Comparison of ENCODE assay signal across 31 cellular contexts in the genomic region with DNA sequence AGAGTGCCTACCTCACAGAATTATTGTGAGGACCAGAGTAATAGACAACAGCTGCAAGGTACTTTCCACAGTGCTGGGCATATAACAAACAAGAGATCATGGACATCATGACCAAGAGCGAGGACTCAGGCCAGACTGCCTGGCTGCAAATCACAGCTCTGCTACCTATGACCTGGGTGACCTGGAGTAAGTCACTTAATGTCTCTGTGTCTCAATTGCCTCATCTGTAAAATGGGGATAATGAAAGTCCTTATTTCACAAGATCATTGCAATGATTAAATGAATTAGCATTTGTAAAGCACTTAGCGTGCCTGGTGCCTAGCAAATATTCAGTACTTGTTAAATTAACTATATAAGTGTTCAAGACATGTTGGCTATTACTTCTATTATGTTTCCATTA.
"Had no signal": no experiment of that assay in that cellular context is flagged by ENCODE, and none has a peak within 500 bp of the region (broad histone marks: within the 10 kb centered on the region; RNA-seq: fewer than 3 reads in every experiment).

No MANE protein-coding gene starts in this region.

- H3K27ac Mint-ChIP-seq: natural killer cell; nephron; neural progenitor cell; progenitor cell of endocrine pancreas; stimulated activated memory B cell treated with anti-CD40 and anti-IgM and Interleukin-4, amounts not matched to agents 10 μg/mL and 1 μg/mL and 100 μg/mL, for 72 hours; stimulated activated naive CD8-positive, alpha-beta T cell treated with anti-CD3 and anti-CD28 coated beads, Interleukin-15, amount 100 ng/mL, for 72 hours; type B pancreatic cell had no signal

- H3K9me3 ChIP-seq: ovary, psoas muscle, suprapubic skin, testis, tibial artery, transverse colon, upper lobe of right lung, uterus had no signal

- H3K27ac ChIP-seq: neural progenitor cell, ovary, parathyroid adenoma, psoas muscle, skin epidermis, spleen, suprapubic skin, testis, tibial artery, transverse colon, upper lobe of right lung, uterus had no signal

- H3K4me3 Mint-ChIP-seq: natural killer cell; nephron; neural progenitor cell; stimulated activated memory B cell treated with anti-CD40 and anti-IgM and Interleukin-4, amounts not matched to agents 10 μg/mL and 1 μg/mL and 100 μg/mL, for 72 hours; stimulated activated naive CD8-positive, alpha-beta T cell treated with anti-CD3 and anti-CD28 coated beads, Interleukin-15, amount 100 ng/mL, for 72 hours; type B pancreatic cell had no signal

- H3K9ac ChIP-seq: neural progenitor cell, parathyroid adenoma had no signal

- H3K4me1 ChIP-seq: neural progenitor cell, upper lobe of right lung, uterus had no signal

- H3K4me1 Mint-ChIP-seq: stimulated activated naive CD8-positive, alpha-beta T cell treated with anti-CD3 and anti-CD28 coated beads, Interleukin-15, amount 100 ng/mL, for 72 hours had no signal

- H3K9me3 Mint-ChIP-seq: nephron, type B pancreatic cell had no signal

- H3K4me3 ChIP-seq: neural progenitor cell, ovary, psoas muscle, skin epidermis, smooth muscle cell, spleen, suprapubic skin, testis, tibial artery, transverse colon, upper lobe of right lung, uterus had no signal

- H3K27me3 Mint-ChIP-seq: stimulated activated memory B cell treated with anti-CD40 and anti-IgM and Interleukin-4, amounts not matched to agents 10 μg/mL and 1 μg/mL and 100 μg/mL, for 72 hours; stimulated activated naive CD8-positive, alpha-beta T cell treated with anti-CD3 and anti-CD28 coated beads, Interleukin-15, amount 100 ng/mL, for 72 hours had no signal

- H2AFZ ChIP-seq: neural progenitor cell, parathyroid adenoma had no signal

- H3K36me3 Mint-ChIP-seq: natural killer cell had no signal

- H3K4me2 ChIP-seq: neural progenitor cell, smooth muscle cell had no signal

- H3K27me3 ChIP-seq: neural progenitor cell, ovary, spleen, suprapubic skin, testis, tibial artery, transverse colon, upper lobe of right lung, uterus had no signal

- H3K36me3 ChIP-seq: neural progenitor cell, ovary, tibial artery, transverse colon, upper lobe of right lung, uterus had no signal

- ATAC-seq: natural killer cell; right cardiac atrium; sciatic nerve; stimulated activated memory B cell treated with anti-CD40 and anti-IgM and Interleukin-4, amounts not matched to agents 10 μg/mL and 1 μg/mL and 100 μg/mL, for 72 hours; stimulated activated naive CD8-positive, alpha-beta T cell treated with anti-CD3 and anti-CD28 coated beads, Interleukin-15, amount 100 ng/mL, for 72 hours; stimulated activated naive CD8-positive, alpha-beta T cell treated with anti-CD3 and anti-CD28 coated beads, Interleukin-15, Interleukin-2, amounts not matched to agents 100 U/mL and 50 U/mL, for 24 hours; upper lobe of right lung had no signal

- DNase-seq: natural killer cell; occipital lobe; ovary; posterior cingulate gyrus; psoas muscle; right cardiac atrium; spleen; stimulated activated CD4-positive, alpha-beta T cell treated with anti-CD3 and anti-CD28 coated beads, Interleukin-12 subunit alpha, Interleukin-12 subunit beta, amount 100 ng/mL, for 4 hours; stimulated activated CD4-positive, alpha-beta T cell treated with anti-CD3 and anti-CD28 coated beads, Interleukin-1b, Interleukin-23, amount 100 ng/mL, for 48 hours; stimulated activated CD4-positive, alpha-beta T cell treated with anti-CD3 and anti-CD28 coated beads, Interleukin-4, amount 100 ng/mL, for 1 hour; stimulated activated CD4-positive, alpha-beta T cell treated with anti-CD3 and anti-CD28 coated beads, Interleukin-4, amount 100 ng/mL, for 4 hours; stimulated activated CD8-positive, alpha-beta memory T cell treated with anti-CD3 and anti-CD28 coated beads, Interleukin-4, amount 100 ng/mL, for 48 hours; stimulated activated naive CD4-positive, alpha-beta T cell; stimulated activated naive CD8-positive, alpha-beta T cell treated with anti-CD3 and anti-CD28 coated beads, Interleukin-15, amount 100 ng/mL, for 72 hours; stimulated activated naive CD8-positive, alpha-beta T cell treated with anti-CD3 and anti-CD28 coated beads, Interleukin-15, Interleukin-2, amounts not matched to agents 100 U/mL and 50 U/mL, for 24 hours; substantia nigra; testis; tibial artery; transverse colon; upper lobe of right lung; uterus had no signal
